19 cellular contexts compared by ENCODE assay signal in the genomic region with DNA sequence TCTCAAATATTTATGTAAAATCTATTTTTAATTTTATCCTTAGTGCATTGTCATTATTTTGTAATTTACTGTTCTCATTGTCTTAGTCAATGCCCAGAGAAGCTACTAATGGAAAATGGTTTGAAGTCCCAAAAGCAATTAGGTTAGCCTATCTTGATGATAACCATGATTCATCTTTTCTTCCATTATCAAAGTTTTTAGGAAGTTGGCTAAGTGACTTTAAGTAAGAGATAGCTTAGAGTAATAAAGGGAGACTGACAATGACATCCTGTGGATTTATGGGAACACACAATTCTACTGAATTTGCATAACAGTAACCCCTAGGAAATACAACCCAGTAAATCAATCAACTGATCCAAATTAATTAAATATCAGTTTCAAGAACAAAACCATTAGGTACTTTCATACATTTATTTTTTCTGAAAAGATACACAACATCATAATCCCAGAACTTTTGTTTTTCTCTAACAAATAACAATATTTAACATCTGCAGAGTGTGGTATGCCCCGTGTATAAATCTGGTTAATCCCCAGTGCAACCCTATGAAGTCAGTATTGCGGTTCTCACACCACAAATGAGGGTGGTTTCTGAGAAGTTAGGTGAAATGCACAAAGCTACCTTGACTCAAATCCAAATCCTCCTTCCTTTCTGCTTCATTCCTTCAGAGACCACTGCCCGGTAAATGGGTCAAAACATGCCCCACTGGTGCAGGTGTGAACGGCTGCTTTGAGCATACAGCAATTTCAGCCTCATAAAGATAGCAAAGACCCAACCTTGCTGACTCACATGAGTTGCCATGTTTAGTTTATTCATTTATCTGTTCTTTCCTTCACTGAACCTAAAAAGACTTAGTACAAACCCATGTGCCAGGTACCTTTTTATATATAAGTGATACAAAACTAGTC.
"Had no signal": no experiment of that assay in that cellular context is flagged by ENCODE, and none has a peak within 500 bp of the region (broad histone marks: within the 10 kb centered on the region; RNA-seq: fewer than 3 reads in every experiment).

No MANE protein-coding gene starts in this region.

- H3K4me3 Mint-ChIP-seq: activated CD4-positive, alpha-beta T cell treated with anti-CD3 and anti-CD28 coated beads, Interleukin-2, amount 10 ng/mL, durations not matched to agents 24 days and 14 days; activated naive CD8-positive, alpha-beta T cell treated with anti-CD3 and anti-CD28 coated beads, Interleukin-2, amount 50 U/mL, for 24 hours; dendritic cell treated with granulocyte-macrophage colony-stimulating factor and Interleukin-4, amounts not matched to agents 40 ng/mL and 50 ng/mL, for 4 days; mesothelial cell of epicardium; natural killer cell; stimulated activated naive B cell treated with anti-CD40 and anti-IgM and Interleukin-4, amounts not matched to agents 10 μg/mL and 1 μg/mL and 100 μg/mL, for 72 hours had no signal

- H3K27me3 Mint-ChIP-seq: activated naive CD8-positive, alpha-beta T cell treated with anti-CD3 and anti-CD28 coated beads, Interleukin-2, amount 50 U/mL, for 24 hours; dendritic cell treated with granulocyte-macrophage colony-stimulating factor and Interleukin-4, amounts not matched to agents 40 ng/mL and 50 ng/mL, for 4 days; stimulated activated naive B cell treated with anti-CD40 and anti-IgM and Interleukin-4, amounts not matched to agents 10 μg/mL and 1 μg/mL and 100 μg/mL, for 72 hours had no signal

- H3K27ac Mint-ChIP-seq: activated CD4-positive, alpha-beta T cell treated with anti-CD3 and anti-CD28 coated beads, Interleukin-2, amount 10 ng/mL, durations not matched to agents 24 days and 14 days; activated naive CD8-positive, alpha-beta T cell treated with anti-CD3 and anti-CD28 coated beads, Interleukin-2, amount 50 U/mL, for 24 hours; dendritic cell treated with granulocyte-macrophage colony-stimulating factor and Interleukin-4, amounts not matched to agents 40 ng/mL and 50 ng/mL, for 4 days; mesothelial cell of epicardium; natural killer cell; stimulated activated naive B cell treated with anti-CD40 and anti-IgM and Interleukin-4, amounts not matched to agents 10 μg/mL and 1 μg/mL and 100 μg/mL, for 72 hours had no signal

- H3K36me3 ChIP-seq: upper lobe of left lung had no signal

- H3K4me3 ChIP-seq: lung, smooth muscle cell, upper lobe of left lung had no signal

- H3K4me1 Mint-ChIP-seq: activated CD4-positive, alpha-beta T cell treated with anti-CD3 and anti-CD28 coated beads, Interleukin-2, amount 10 ng/mL, durations not matched to agents 24 days and 14 days; activated naive CD8-positive, alpha-beta T cell treated with anti-CD3 and anti-CD28 coated beads, Interleukin-2, amount 50 U/mL, for 24 hours; natural killer cell; stimulated activated naive B cell treated with anti-CD40 and anti-IgM and Interleukin-4, amounts not matched to agents 10 μg/mL and 1 μg/mL and 100 μg/mL, for 72 hours had no signal

- H3K27ac ChIP-seq: upper lobe of left lung had no signal

- FAIRE-seq: endometrium, kidney, TTC549 had no signal

- ATAC-seq: activated naive CD8-positive, alpha-beta T cell treated with anti-CD3 and anti-CD28 coated beads, Interleukin-2, amount 50 U/mL, for 24 hours; natural killer cell; sciatic nerve; stimulated activated naive B cell treated with anti-CD40 and anti-IgM and Interleukin-4, amounts not matched to agents 10 μg/mL and 1 μg/mL and 100 μg/mL, for 72 hours had no signal

- DNase-seq: activated CD4-positive, alpha-beta T cell treated with anti-CD3 and anti-CD28 coated beads, Interleukin-2, amount 10 ng/mL, durations not matched to agents 24 days and 14 days; activated CD4-positive, CD25-positive, alpha-beta regulatory T cell; activated gamma-delta T cell; activated naive CD4-positive, alpha-beta T cell treated with anti-CD3 and anti-CD28 coated beads, Interleukin-2, amount 50 U/mL, for 16 hours; activated naive CD8-positive, alpha-beta T cell treated with anti-CD3 and anti-CD28 coated beads, Interleukin-2, amount 50 U/mL, for 24 hours; effector CD4-positive, alpha-beta T cell; foreskin fibroblast; kidney; natural killer cell; stimulated activated CD4-positive, alpha-beta T cell treated with anti-CD3 and anti-CD28 coated beads, Interleukin-15, amount 100 ng/mL, for 24 hours; stimulated activated naive B cell treated with anti-CD40 and anti-IgM and Interleukin-4, amounts not matched to agents 10 μg/mL and 1 μg/mL and 100 μg/mL, for 72 hours; upper lobe of left lung had no signal

- H3K27me3 ChIP-seq: upper lobe of left lung had no signal

- H3K9me3 ChIP-seq: upper lobe of left lung had no signal

- H3K4me1 ChIP-seq: upper lobe of left lung had no signal
